Comparison of ENCODE assay signal across 7 cellular contexts in genomic region chr11:61160487-61161189, GRCh38. TPM values are rescaled to one million over a fixed set of nuclear protein-coding genes. Genes with fewer than 3 reads are reported as not detected.
DNase-seq lines count a peak whose midpoint lies in the region; ATAC-seq and TF ChIP-seq lines count a peak whose summit lies in the region.

No MANE protein-coding gene starts in this region.

- H3K27ac ChIP-seq in OCI-LY1 (ENCODE audit: low read depth, low read length, poor library complexity, severe bottlenecking) (peak overlapping the region; percentile 89), neural progenitor cell (no peak overlapping the region)

- no peaks in the 10 kb centered on the region for H3K9me2 ChIP-seq in OCI-LY1 (ENCODE audit: low read depth, low read length)

- no peaks in the 10 kb centered on the region for H3K27me3 Mint-ChIP-seq in effector memory CD8-positive, alpha-beta T cell
- H3K27me3 Mint-ChIP-seq in neural progenitor cell (ENCODE audit: insufficient read depth, low read depth), result no peaks in the 10 kb centered on the region

- H3K36me3 Mint-ChIP-seq in effector memory CD8-positive, alpha-beta T cell (ENCODE audit: insufficient read depth), result peaks cover 20% of the 10 kb centered on the region
- H3K36me3 Mint-ChIP-seq in neural progenitor cell, result peaks cover 14% of the 10 kb centered on the region

- no peaks in the 10 kb centered on the region for H3K9me3 Mint-ChIP-seq in effector memory CD8-positive, alpha-beta T cell
- H3K9me3 Mint-ChIP-seq in neural progenitor cell, result peaks cover 8% of the 10 kb centered on the region

- peak overlapping the region; percentile 99 for H3K4me2 ChIP-seq in OCI-LY1 (ENCODE audit: low read length)
- H3K4me2 ChIP-seq in neural progenitor cell, result peak overlapping the region; percentile 76

- peaks cover 26% of the 10 kb centered on the region for H3K4me1 ChIP-seq in OCI-LY1 (ENCODE audit: insufficient read depth, low read length, severe bottlenecking)
- H3K4me1 ChIP-seq in neural progenitor cell, result peaks cover 17% of the 10 kb centered on the region

- H3K27me3 ChIP-seq in OCI-LY1 (ENCODE audit: insufficient read depth, low read length) (no peaks in the 10 kb centered on the region), neural progenitor cell (no peaks in the 10 kb centered on the region)

- TF ChIP-seq CTCF in OCI-LY1 (IDR thresholded peaks at IDR 0.05; ENCODE audit: low read length), result no peak
- TF ChIP-seq CTCF in neural progenitor cell (IDR thresholded peaks at IDR 0.05), result no peak

- H2AFZ ChIP-seq in OCI-LY1 (ENCODE audit: low read length) (no peak overlapping the region), neural progenitor cell (replicated peaks) (peak overlapping the region; percentile 97)

- H3K9ac ChIP-seq in OCI-LY1 (ENCODE audit: low read length) (peak overlapping the region; percentile 81), neural progenitor cell (peak overlapping the region; percentile 5)

- no peak for DNase-seq in effector memory CD8-positive, alpha-beta T cell
- DNase-seq in neural progenitor cell (ENCODE audit: low spot score), result no peak
- DNase-seq in SIG-M5 treated with dmso at 0.1 percent for 504 hours (lab: John Stamatoyannopoulos, UW; ENCODE audit: unreplicated experiment), result no peak
- no peak for DNase-seq in inferior parietal cortex (ENCODE audit: extremely low spot score)

- no peaks in the 10 kb centered on the region for H3K79me2 ChIP-seq in OCI-LY1 (ENCODE audit: insufficient read depth, low read length)
- peaks cover 45% of the 10 kb centered on the region for H3K79me2 ChIP-seq in neural progenitor cell (ENCODE audit: low read depth)

- H3K4me1 Mint-ChIP-seq in effector memory CD8-positive, alpha-beta T cell (ENCODE audit: low read depth in 2 of 2), result peaks cover 23 to 26% of the 10 kb centered on the region in 2 donors
- H3K4me1 Mint-ChIP-seq in neural progenitor cell, result peaks cover 35% of the 10 kb centered on the region

- H3K9me3 ChIP-seq in OCI-LY1 (ENCODE audit: low read length) (peaks cover 4% of the 10 kb centered on the region; the same call in 1 of the 2 replicates), neural progenitor cell (ENCODE audit: low read depth) (peaks cover 1% of the 10 kb centered on the region)

- peak overlapping the region; percentile 90 for H3K4me3 ChIP-seq in OCI-LY1 (ENCODE audit: low read depth, low read length, poor library complexity, severe bottlenecking)
- H3K4me3 ChIP-seq in neural progenitor cell, result peak overlapping the region; percentile 76

- H4K20me1 ChIP-seq in OCI-LY1 (ENCODE audit: insufficient read depth, low read length) (no peaks in the 10 kb centered on the region), neural progenitor cell (ENCODE audit: low read depth) (no peaks in the 10 kb centered on the region)

- H3K27ac Mint-ChIP-seq in effector memory CD8-positive, alpha-beta T cell, result peak overlapping the region; percentile 93 to 94
- H3K27ac Mint-ChIP-seq in neural progenitor cell, result peak overlapping the region; percentile 55

- ATAC-seq in GM18909 (IDR thresholded peaks at IDR 0.05; ENCODE audit: poor library complexity, unreplicated experiment), result peak; percentile 0
- no peak for ATAC-seq in effector memory CD8-positive, alpha-beta T cell (replicated peaks)
- no peak for ATAC-seq in GM21529 (IDR thresholded peaks at IDR 0.05; ENCODE audit: unreplicated experiment)

- peak overlapping the region; percentile 86 to 89 for H3K4me3 Mint-ChIP-seq in effector memory CD8-positive, alpha-beta T cell
- H3K4me3 Mint-ChIP-seq in neural progenitor cell, result peak overlapping the region; percentile 93

- peaks cover 6% of the 10 kb centered on the region; the same call in 1 of the 2 replicates for H3F3A ChIP-seq in OCI-LY1 (ENCODE audit: insufficient read depth, low read length)
- peaks cover 19% of the 10 kb centered on the region for H3F3A ChIP-seq in neural progenitor cell (ENCODE audit: low read depth)

- H3K36me3 ChIP-seq in OCI-LY1 (ENCODE audit: insufficient read depth, low read length), result peaks cover 11% of the 10 kb centered on the region; the same call in 1 of the 2 replicates
- H3K36me3 ChIP-seq in neural progenitor cell, result no peaks in the 10 kb centered on the region

RNA-seq across cellular contexts. Expression of gene VPS37C, which starts 0.6 kb away (rescaled TPM):
- total RNA-seq in neural progenitor cell (ENCODE audit: low replicate concordance), result 9.9 and 19.9 TPM in 2 replicates

RNA-seq across cellular contexts. Expression of gene PGA3, which starts 42.7 kb away (rescaled TPM):
- 0.28 TPM in 1 of 2 replicates, not detected in the other for total RNA-seq in neural progenitor cell (ENCODE audit: low replicate concordance)

RNA-seq across cellular contexts. Expression of gene CD5, which starts 58.3 kb away (rescaled TPM):
- total RNA-seq in neural progenitor cell (ENCODE audit: low replicate concordance), result not detected in 2 replicates
